In genomic region chr14:22319526-22320352, GRCh38 we compare ENCODE assay signal across 8 cellular contexts.
DNase-seq lines count a peak whose midpoint lies in the region; ATAC-seq, FAIRE-seq and TF ChIP-seq lines count a peak whose summit lies in the region.

No MANE protein-coding gene starts in this region.

- H3K27me3 Mint-ChIP-seq in activated naive CD8-positive, alpha-beta T cell treated with anti-CD3 and anti-CD28 coated beads, Interleukin-2, amount 10 ng/mL, durations not matched to agents 7 days and 5 days, result no peaks in the 10 kb centered on the region

- intact Hi-C loops in Right ventricle myocardium superior (cut with DNase I), result loop anchor here (5.0 kb wide), 1 partner anchor 53 kb away; no protein-coding TSS in a partner anchor

- POLR2A ChIA-PET in activated naive CD8-positive, alpha-beta T cell treated with anti-CD3 and anti-CD28 coated beads, Interleukin-2, amount 10 ng/mL, durations not matched to agents 7 days and 5 days (lab: Charles Lee), result no interaction called here

- H3K27ac Mint-ChIP-seq in activated naive CD8-positive, alpha-beta T cell treated with anti-CD3 and anti-CD28 coated beads, Interleukin-2, amount 10 ng/mL, durations not matched to agents 7 days and 5 days, result peak overlapping the region; percentile 21

- peak; percentile 54 for ATAC-seq in GM21825 (IDR thresholded peaks at IDR 0.05; ENCODE audit: unreplicated experiment)
- no peak for ATAC-seq in activated naive CD8-positive, alpha-beta T cell treated with anti-CD3 and anti-CD28 coated beads, Interleukin-2, amount 10 ng/mL, durations not matched to agents 7 days and 5 days (ENCODE audit: low read depth)
- peak; percentile 81 for ATAC-seq in Right ventricle myocardium superior (ENCODE audit: poor library complexity)
- ATAC-seq in HG03196 (IDR thresholded peaks at IDR 0.05; ENCODE audit: unreplicated experiment), result no peak

- peak; percentile 66 for TF ChIP-seq CTCF in D721Med (IDR thresholded peaks at IDR 0.05; ENCODE audit: insufficient read depth, missing control alignments)

- no peaks in the 10 kb centered on the region for H3K36me3 Mint-ChIP-seq in activated naive CD8-positive, alpha-beta T cell treated with anti-CD3 and anti-CD28 coated beads, Interleukin-2, amount 10 ng/mL, durations not matched to agents 7 days and 5 days

- H3K9me3 Mint-ChIP-seq in activated naive CD8-positive, alpha-beta T cell treated with anti-CD3 and anti-CD28 coated beads, Interleukin-2, amount 10 ng/mL, durations not matched to agents 7 days and 5 days, result no peaks in the 10 kb centered on the region

- DNase-seq in D721Med (ENCODE audit: insufficient read length, low spot score), result no peak
- DNase-seq in NCI-H446 treated with DMSO at 0.1 percent for 48 hours (lab: John Stamatoyannopoulos, UW), result peak; percentile 46
- DNase-seq in activated naive CD8-positive, alpha-beta T cell treated with anti-CD3 and anti-CD28 coated beads, Interleukin-2, amount 10 ng/mL, durations not matched to agents 7 days and 5 days, result no peak
- DNase-seq in Right ventricle myocardium superior, result no peak
- DNase-seq in renal cortical epithelial cell (ENCODE audit: low read depth), result peak; percentile 77
- DNase-seq in activated CD8-positive, alpha-beta memory T cell treated with anti-CD3 and anti-CD28 coated beads, Interleukin-2, amount 50 U/mL, for 4 hours, result no peak

- H3K4me3 Mint-ChIP-seq in activated naive CD8-positive, alpha-beta T cell treated with anti-CD3 and anti-CD28 coated beads, Interleukin-2, amount 10 ng/mL, durations not matched to agents 7 days and 5 days, result peak overlapping the region; percentile 55

- FAIRE-seq in D721Med (lab: Jason Lieb, UNC), result no peak

- H3K4me1 Mint-ChIP-seq in activated naive CD8-positive, alpha-beta T cell treated with anti-CD3 and anti-CD28 coated beads, Interleukin-2, amount 10 ng/mL, durations not matched to agents 7 days and 5 days, result no peaks in the 10 kb centered on the region

Comparison
In these comparisons a context has a peak if more than half of its experiments do, and no peak if none do; other contexts are left out.
1. DNase-seq: peak in NCI-H446 treated with DMSO at 0.1 percent for 48 hours (single experiment) and renal cortical epithelial cell (single experiment); none in D721Med (single experiment), activated naive CD8-positive, alpha-beta T cell treated with anti-CD3 and anti-CD28 coated beads, Interleukin-2, amount 10 ng/mL, durations not matched to agents 7 days and 5 days (single experiment), Right ventricle myocardium superior (single experiment) and activated CD8-positive, alpha-beta memory T cell treated with anti-CD3 and anti-CD28 coated beads, Interleukin-2, amount 50 U/mL, for 4 hours (single experiment).
2. ATAC-seq: peak in GM21825 (single experiment) and Right ventricle myocardium superior (single experiment); none in activated naive CD8-positive, alpha-beta T cell treated with anti-CD3 and anti-CD28 coated beads, Interleukin-2, amount 10 ng/mL, durations not matched to agents 7 days and 5 days (single experiment) and HG03196 (single experiment).